In the genomic region with DNA sequence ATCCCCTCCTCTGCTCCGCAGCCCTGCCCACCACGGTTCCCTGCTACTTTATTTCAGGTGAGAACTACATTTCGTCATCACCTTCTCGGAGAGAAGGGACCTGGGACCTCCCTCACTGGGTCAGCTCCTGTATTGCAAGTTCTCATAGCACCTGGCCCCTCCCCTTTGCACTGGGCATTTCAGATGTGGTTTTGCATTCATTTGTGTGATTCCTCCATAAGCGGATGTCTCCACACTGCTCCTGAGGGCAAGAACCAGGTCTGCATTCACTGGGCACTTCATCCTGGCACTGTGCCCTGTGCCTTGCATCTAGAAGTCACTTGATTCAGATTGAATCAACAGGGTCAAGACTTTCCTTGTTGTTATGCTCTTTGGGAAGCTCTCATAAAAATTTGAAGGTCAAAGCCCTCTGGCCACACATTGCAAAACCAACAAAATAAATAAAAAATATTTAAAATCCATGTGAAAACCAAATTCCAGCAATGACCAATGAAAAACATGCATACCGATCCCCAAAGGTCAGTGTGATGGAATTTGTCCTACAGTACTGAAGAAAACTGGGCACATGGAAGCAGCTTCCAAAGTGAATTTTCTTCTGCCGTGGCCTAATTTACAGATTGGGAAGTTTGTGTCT, we compare ENCODE assay signal across 1 cellular context.
TF ChIP-seq lines count a peak whose summit lies in the region.

No MANE protein-coding gene starts in this region.

TF ChIP-seq in GM23338, 12 proteins besides CTCF, POLR2A, EP300 and RAD21 (continued from another document):
- no peak for TF ChIP-seq REST (IDR thresholded peaks at IDR 0.05; ENCODE audit: unreplicated experiment)
- TF ChIP-seq ZNF114 (CRISPR knock-in tag; IDR thresholded peaks at IDR 0.05), result no peak
- TF ChIP-seq STAT1 (IDR thresholded peaks at IDR 0.05; ENCODE audit: unreplicated experiment), result no peak
- no peak for TF ChIP-seq CREB1 (CRISPR knock-in tag; IDR thresholded peaks at IDR 0.05; ENCODE audit: low read depth)
- no peak for TF ChIP-seq JUNB (IDR thresholded peaks at IDR 0.05; ENCODE audit: unreplicated experiment)
- no peak for TF ChIP-seq ETS1 (IDR thresholded peaks at IDR 0.05)
- no peak for TF ChIP-seq EZH2phosphoT487 (IDR thresholded peaks at IDR 0.05; ENCODE audit: unreplicated experiment)
- no peak for TF ChIP-seq EZH2 (IDR thresholded peaks at IDR 0.05; ENCODE audit: low read depth, unreplicated experiment)
- no peak for TF ChIP-seq ZNF331 (CRISPR knock-in tag; IDR thresholded peaks at IDR 0.05; ENCODE audit: low read depth)
- TF ChIP-seq POLR2AphosphoS5 (IDR thresholded peaks at IDR 0.05; ENCODE audit: low read depth), result no peak
- TF ChIP-seq, protein P1, sequence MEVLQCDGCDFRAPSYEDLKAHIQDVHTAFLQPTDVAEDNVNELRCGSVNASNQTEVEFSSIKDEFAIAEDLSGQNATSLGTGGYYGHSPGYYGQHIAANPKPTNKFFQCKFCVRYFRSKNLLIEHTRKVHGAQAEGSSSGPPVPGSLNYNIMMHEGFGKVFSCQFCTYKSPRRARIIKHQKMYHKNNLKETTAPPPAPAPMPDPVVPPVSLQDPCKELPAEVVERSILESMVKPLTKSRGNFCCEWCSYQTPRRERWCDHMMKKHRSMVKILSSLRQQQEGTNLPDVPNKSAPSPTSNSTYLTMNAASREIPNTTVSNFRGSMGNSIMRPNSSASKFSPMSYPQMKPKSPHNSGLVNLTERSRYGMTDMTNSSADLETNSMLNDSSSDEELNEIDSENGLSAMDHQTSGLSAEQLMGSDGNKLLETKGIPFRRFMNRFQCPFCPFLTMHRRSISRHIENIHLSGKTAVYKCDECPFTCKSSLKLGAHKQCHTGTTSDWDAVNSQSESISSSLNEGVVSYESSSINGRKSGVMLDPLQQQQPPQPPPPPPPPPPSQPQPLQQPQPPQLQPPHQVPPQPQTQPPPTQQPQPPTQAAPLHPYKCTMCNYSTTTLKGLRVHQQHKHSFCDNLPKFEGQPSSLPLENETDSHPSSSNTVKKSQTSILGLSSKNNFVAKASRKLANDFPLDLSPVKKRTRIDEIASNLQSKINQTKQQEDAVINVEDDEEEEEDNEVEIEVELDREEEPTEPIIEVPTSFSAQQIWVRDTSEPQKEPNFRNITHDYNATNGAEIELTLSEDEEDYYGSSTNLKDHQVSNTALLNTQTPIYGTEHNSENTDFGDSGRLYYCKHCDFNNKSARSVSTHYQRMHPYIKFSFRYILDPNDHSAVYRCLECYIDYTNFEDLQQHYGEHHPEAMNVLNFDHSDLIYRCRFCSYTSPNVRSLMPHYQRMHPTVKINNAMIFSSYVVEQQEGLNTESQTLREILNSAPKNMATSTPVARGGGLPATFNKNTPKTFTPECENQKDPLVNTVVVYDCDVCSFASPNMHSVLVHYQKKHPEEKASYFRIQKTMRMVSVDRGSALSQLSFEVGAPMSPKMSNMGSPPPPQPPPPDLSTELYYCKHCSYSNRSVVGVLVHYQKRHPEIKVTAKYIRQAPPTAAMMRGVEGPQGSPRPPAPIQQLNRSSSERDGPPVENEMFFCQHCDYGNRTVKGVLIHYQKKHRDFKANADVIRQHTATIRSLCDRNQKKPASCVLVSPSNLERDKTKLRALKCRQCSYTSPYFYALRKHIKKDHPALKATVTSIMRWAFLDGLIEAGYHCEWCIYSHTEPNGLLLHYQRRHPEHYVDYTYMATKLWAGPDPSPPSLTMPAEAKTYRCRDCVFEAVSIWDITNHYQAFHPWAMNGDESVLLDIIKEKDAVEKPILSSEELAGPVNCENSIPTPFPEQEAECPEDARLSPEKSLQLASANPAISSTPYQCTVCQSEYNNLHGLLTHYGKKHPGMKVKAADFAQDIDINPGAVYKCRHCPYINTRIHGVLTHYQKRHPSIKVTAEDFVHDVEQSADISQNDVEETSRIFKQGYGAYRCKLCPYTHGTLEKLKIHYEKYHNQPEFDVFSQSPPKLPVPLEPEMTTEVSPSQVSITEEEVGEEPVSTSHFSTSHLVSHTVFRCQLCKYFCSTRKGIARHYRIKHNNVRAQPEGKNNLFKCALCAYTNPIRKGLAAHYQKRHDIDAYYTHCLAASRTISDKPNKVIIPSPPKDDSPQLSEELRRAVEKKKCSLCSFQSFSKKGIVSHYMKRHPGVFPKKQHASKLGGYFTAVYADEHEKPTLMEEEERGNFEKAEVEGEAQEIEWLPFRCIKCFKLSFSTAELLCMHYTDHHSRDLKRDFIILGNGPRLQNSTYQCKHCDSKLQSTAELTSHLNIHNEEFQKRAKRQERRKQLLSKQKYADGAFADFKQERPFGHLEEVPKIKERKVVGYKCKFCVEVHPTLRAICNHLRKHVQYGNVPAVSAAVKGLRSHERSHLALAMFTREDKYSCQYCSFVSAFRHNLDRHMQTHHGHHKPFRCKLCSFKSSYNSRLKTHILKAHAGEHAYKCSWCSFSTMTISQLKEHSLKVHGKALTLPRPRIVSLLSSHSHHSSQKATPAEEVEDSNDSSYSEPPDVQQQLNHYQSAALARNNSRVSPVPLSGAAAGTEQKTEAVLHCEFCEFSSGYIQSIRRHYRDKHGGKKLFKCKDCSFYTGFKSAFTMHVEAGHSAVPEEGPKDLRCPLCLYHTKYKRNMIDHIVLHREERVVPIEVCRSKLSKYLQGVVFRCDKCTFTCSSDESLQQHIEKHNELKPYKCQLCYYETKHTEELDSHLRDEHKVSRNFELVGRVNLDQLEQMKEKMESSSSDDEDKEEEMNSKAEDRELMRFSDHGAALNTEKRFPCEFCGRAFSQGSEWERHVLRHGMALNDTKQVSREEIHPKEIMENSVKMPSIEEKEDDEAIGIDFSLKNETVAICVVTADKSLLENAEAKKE (CRISPR knock-in tag; IDR thresholded peaks at IDR 0.05), result no peak
